In the genomic region with DNA sequence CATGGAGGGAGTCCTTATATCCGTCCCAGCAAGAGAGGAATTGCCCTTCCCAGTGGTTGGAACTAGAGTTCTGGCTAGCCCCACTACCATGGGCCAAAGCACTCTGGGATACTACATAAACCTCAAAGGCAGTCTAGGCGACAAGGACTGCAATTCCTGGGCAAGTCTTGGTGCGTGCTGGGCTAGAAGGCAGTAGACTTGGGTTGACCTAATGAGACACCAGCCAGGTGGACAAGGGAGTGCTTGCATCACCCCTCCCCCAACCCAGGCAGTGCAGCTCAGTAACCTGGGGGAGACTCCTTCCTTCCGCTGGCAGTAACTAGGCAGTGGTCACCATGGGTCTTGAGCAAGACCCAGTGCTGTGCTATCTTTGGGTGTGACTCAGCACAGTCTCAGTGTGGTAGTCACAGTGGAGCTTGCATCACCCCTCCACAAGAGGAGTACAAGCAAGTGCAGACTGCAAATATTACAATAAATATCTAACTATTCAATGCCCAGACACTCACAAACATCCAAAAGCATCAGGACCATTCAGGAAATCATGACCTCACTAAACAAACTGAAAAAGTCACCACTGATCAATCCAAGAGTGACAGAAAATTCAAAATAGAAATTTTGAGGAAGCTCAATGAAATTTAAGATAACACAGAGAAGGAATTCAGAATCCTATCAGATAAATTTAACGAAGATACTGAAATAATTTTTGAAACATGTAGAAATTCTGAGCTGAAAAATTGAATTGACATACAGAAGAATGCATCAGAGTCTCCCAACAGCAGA, we compare ENCODE assay signal across 1 cellular context.
TF ChIP-seq lines count a peak whose summit lies in the region.

No MANE protein-coding gene starts in this region.

TF ChIP-seq in HepG2, 621 proteins besides CTCF, POLR2A, EP300 and RAD21 (continued from another document):
- TF ChIP-seq PRDM15 (CRISPR knock-in tag; IDR thresholded peaks at IDR 0.05) (no peak), ZNF281 (CRISPR knock-in tag; IDR thresholded peaks at IDR 0.05; ENCODE audit: borderline replicate concordance) (peak; percentile 63; the same call in 1 of the 2 replicates), RBFOX2 (IDR thresholded peaks at IDR 0.05; ENCODE audit: low read depth, low read length) (no peak), ZNF761 (CRISPR knock-in tag; conservative IDR thresholded peaks at IDR 0.05) (no peak), GTF3A (CRISPR knock-in tag; conservative IDR thresholded peaks at IDR 0.05) (no peak), PCBP1 (IDR thresholded peaks at IDR 0.05; ENCODE audit: borderline replicate concordance, low read depth, low read length) (no peak), ZBTB3 (CRISPR knock-in tag; IDR thresholded peaks at IDR 0.05; ENCODE audit: borderline replicate concordance, low read depth) (no peak), ZFYVE20 (CRISPR knock-in tag; IDR thresholded peaks at IDR 0.05; ENCODE audit: borderline replicate concordance, low read depth) (no peak), U2AF2 (IDR thresholded peaks at IDR 0.05; ENCODE audit: low read depth, low read length) (no peak), HOXA9 (CRISPR knock-in tag; IDR thresholded peaks at IDR 0.05; ENCODE audit: borderline replicate concordance) (no peak), NFIC (IDR thresholded peaks at IDR 0.05; ENCODE audit: low read length) (no peak), XRCC5 (optimal IDR thresholded peaks at IDR 0.05; ENCODE audit: low read length) (no peak), ZNF333 (CRISPR knock-in tag; IDR thresholded peaks at IDR 0.05; ENCODE audit: borderline replicate concordance) (no peak), CEBPB (IDR thresholded peaks at IDR 0.05; ENCODE audit: borderline replicate concordance, low read depth, low read length) (peak; percentile 81), ZNF367 (CRISPR knock-in tag; IDR thresholded peaks at IDR 0.05; ENCODE audit: borderline replicate concordance) (no peak), ZFAT (CRISPR knock-in tag; conservative IDR thresholded peaks at IDR 0.05) (no peak), ZNF644 (CRISPR knock-in tag; IDR thresholded peaks at IDR 0.05; ENCODE audit: low read depth) (0 out of 2 replicates have a peak, but pooled peaks have one; percentile 26), JDP2 (CRISPR knock-in tag; IDR thresholded peaks at IDR 0.05; ENCODE audit: borderline replicate concordance) (no peak), ZNF18 (CRISPR knock-in tag; IDR thresholded peaks at IDR 0.05; ENCODE audit: insufficient replicate concordance) (no peak), STAT6 (CRISPR knock-in tag; IDR thresholded peaks at IDR 0.05; ENCODE audit: borderline replicate concordance) (no peak), ATF1 (CRISPR knock-in tag; IDR thresholded peaks at IDR 0.05) (no peak), ZNF629 (CRISPR knock-in tag; conservative IDR thresholded peaks at IDR 0.05) (no peak), STAG1 (CRISPR knock-in tag; IDR thresholded peaks at IDR 0.05) (no peak), ZFP37 (CRISPR knock-in tag; IDR thresholded peaks at IDR 0.05; ENCODE audit: borderline replicate concordance) (no peak), EEA1 (CRISPR knock-in tag; IDR thresholded peaks at IDR 0.05; ENCODE audit: borderline replicate concordance) (no peak), ZNF253 (CRISPR knock-in tag; IDR thresholded peaks at IDR 0.05; ENCODE audit: borderline replicate concordance) (no peak), ZSCAN30 (CRISPR knock-in tag; IDR thresholded peaks at IDR 0.05) (no peak), POLR2AphosphoS5 (IDR thresholded peaks at IDR 0.05; ENCODE audit: low read depth, low read length) (no peak)
- TF ChIP-seq, protein P1, sequence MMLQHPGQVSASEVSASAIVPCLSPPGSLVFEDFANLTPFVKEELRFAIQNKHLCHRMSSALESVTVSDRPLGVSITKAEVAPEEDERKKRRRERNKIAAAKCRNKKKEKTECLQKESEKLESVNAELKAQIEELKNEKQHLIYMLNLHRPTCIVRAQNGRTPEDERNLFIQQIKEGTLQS (CRISPR knock-in tag; IDR thresholded peaks at IDR 0.05) = 0 out of 2 replicates have a peak, but pooled peaks have one; percentile 43
- TF ChIP-seq, protein P2, sequence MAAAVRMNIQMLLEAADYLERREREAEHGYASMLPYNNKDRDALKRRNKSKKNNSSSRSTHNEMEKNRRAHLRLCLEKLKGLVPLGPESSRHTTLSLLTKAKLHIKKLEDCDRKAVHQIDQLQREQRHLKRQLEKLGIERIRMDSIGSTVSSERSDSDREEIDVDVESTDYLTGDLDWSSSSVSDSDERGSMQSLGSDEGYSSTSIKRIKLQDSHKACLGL (CRISPR knock-in tag; IDR thresholded peaks at IDR 0.05) = no peak
- TF ChIP-seq, protein P3, sequence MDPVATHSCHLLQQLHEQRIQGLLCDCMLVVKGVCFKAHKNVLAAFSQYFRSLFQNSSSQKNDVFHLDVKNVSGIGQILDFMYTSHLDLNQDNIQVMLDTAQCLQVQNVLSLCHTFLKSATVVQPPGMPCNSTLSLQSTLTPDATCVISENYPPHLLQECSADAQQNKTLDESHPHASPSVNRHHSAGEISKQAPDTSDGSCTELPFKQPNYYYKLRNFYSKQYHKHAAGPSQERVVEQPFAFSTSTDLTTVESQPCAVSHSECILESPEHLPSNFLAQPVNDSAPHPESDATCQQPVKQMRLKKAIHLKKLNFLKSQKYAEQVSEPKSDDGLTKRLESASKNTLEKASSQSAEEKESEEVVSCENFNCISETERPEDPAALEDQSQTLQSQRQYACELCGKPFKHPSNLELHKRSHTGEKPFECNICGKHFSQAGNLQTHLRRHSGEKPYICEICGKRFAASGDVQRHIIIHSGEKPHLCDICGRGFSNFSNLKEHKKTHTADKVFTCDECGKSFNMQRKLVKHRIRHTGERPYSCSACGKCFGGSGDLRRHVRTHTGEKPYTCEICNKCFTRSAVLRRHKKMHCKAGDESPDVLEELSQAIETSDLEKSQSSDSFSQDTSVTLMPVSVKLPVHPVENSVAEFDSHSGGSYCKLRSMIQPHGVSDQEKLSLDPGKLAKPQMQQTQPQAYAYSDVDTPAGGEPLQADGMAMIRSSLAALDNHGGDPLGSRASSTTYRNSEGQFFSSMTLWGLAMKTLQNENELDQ (CRISPR knock-in tag; IDR thresholded peaks at IDR 0.05; ENCODE audit: borderline replicate concordance) = no peak
- TF ChIP-seq, protein P4, sequence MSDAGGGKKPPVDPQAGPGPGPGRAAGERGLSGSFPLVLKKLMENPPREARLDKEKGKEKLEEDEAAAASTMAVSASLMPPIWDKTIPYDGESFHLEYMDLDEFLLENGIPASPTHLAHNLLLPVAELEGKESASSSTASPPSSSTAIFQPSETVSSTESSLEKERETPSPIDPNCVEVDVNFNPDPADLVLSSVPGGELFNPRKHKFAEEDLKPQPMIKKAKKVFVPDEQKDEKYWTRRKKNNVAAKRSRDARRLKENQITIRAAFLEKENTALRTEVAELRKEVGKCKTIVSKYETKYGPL (CRISPR knock-in tag; IDR thresholded peaks at IDR 0.05) = no peak
